In genomic region chr2:221343524-221343923, GRCh38 we compare ENCODE assay signal across 14 cellular contexts.
"Had no signal": no experiment of that assay in that cellular context is flagged by ENCODE, and none has a peak within 500 bp of the region (broad histone marks: within the 10 kb centered on the region; RNA-seq: fewer than 3 reads in every experiment).

No MANE protein-coding gene starts in this region.

- H3K4me1 ChIP-seq: foreskin keratinocyte, lower lobe of right lung, neural progenitor cell, thyroid gland, vagina had no signal

- H3K27me3 ChIP-seq: cardiac muscle cell, foreskin keratinocyte, neural progenitor cell, ovary, thyroid gland, vagina had no signal

- DNase-seq: activated B cell treated with CpG ODN at 0.5 μM for 24 hours; activated CD4-positive, alpha-beta T cell treated with anti-CD3 and anti-CD28 coated beads, Interleukin-2, amount 10 ng/mL, durations not matched to agents 24 days and 14 days; activated naive CD4-positive, alpha-beta T cell treated with anti-CD3 and anti-CD28 coated beads, Interleukin-2, amount 10 ng/mL, durations not matched to agents 7 days and 5 days; activated T-cell treated with anti-CD3 and anti-CD28 coated beads for 4 hours; foreskin keratinocyte; immature natural killer cell; left cardiac atrium; lower lobe of right lung; ovary; stimulated activated CD4-positive, alpha-beta T cell treated with anti-CD3 and anti-CD28 coated beads, Interleukin-4, amount 100 ng/mL, for 24 hours; thyroid gland had no signal

- H3K27ac ChIP-seq: cardiac muscle cell, foreskin keratinocyte, lower lobe of right lung, neural progenitor cell, ovary, thyroid gland, vagina had no signal

- H3K36me3 ChIP-seq: cardiac muscle cell, lower lobe of right lung, neural progenitor cell, ovary, thyroid gland, vagina had no signal

- ATAC-seq: foreskin keratinocyte, left cardiac atrium, lower lobe of right lung had no signal

- H3K4me3 ChIP-seq: cardiac muscle cell, lower lobe of right lung, neural progenitor cell, ovary, thyroid gland, vagina had no signal

- H3K9me3 ChIP-seq: lower lobe of right lung, ovary, thyroid gland, vagina had no signal
